Comparison of ENCODE assay signal across 8 cellular contexts in genomic region chr10:124063736-124064135, GRCh38. TPM values are rescaled to one million over a fixed set of nuclear protein-coding genes. Genes with fewer than 3 reads are reported as not detected.
DNase-seq lines count a peak whose midpoint lies in the region; ATAC-seq and TF ChIP-seq lines count a peak whose summit lies in the region.

No MANE protein-coding gene starts in this region.

- H3K36me3 Mint-ChIP-seq in CD14-positive monocyte = peaks cover 68 to 84% of the 10 kb centered on the region in 2 donors
- H3K36me3 Mint-ChIP-seq in natural killer cell treated with Interleukin-12 subunit alpha and Interleukin-12 subunit beta and Interleukin-15 and Interleukin-18, amount 100 ng/mL, for 72 hours = no peaks in the 10 kb centered on the region

- H3K4me3 ChIP-seq in HEK293 (ENCODE audit: low read depth, low read length) = no peak overlapping the region
- H3K4me3 ChIP-seq in mesodermal cell (ENCODE audit: extremely low read depth, insufficient read depth, low read length, poor library complexity, severe bottlenecking) = no peak overlapping the region

- peaks cover 70% of the 10 kb centered on the region for H3K4me1 Mint-ChIP-seq in CD14-positive monocyte
- H3K4me1 Mint-ChIP-seq in natural killer cell treated with Interleukin-12 subunit alpha and Interleukin-12 subunit beta and Interleukin-15 and Interleukin-18, amount 100 ng/mL, for 72 hours (ENCODE audit: low read depth in 2 of 2) = peaks cover 0 to 4% of the 10 kb centered on the region in 2 donors

- POLR2A ChIA-PET in HEK293 (lab: Yijun Ruan, JAX) = no interaction called here

- DNase-seq in CD14-positive monocyte (ENCODE audit: low spot score) (peak; percentile 83), amniotic stem cell (lab: John Stamatoyannopoulos, UW) (peak; percentile 69), SKM-1 (lab: John Stamatoyannopoulos, UW; ENCODE audit: unreplicated experiment) (no peak), SKM-1 treated with dmso at 0.1 percent for 144 hours (lab: John Stamatoyannopoulos, UW; ENCODE audit: unreplicated experiment) (no peak)
- no peak for DNase-seq in natural killer cell treated with Interleukin-12 subunit alpha and Interleukin-12 subunit beta and Interleukin-15 and Interleukin-18, amount 100 ng/mL, for 72 hours (ENCODE audit: low spot score)

- peaks cover 13% of the 10 kb centered on the region for H3K4me1 ChIP-seq in HEK293 (ENCODE audit: control insufficient read depth, insufficient read depth, low read length)
- H3K4me1 ChIP-seq in mesodermal cell (ENCODE audit: control insufficient read depth, insufficient read depth, low read length, poor library complexity, severe bottlenecking) = peaks cover 28% of the 10 kb centered on the region

- peak overlapping the region; percentile 15 to 65 for H3K4me3 Mint-ChIP-seq in CD14-positive monocyte
- no peak overlapping the region for H3K4me3 Mint-ChIP-seq in natural killer cell treated with Interleukin-12 subunit alpha and Interleukin-12 subunit beta and Interleukin-15 and Interleukin-18, amount 100 ng/mL, for 72 hours

- H3K27ac Mint-ChIP-seq in CD14-positive monocyte = peak overlapping the region; percentile 74 to 97 (median 92)
- H3K27ac Mint-ChIP-seq in natural killer cell treated with Interleukin-12 subunit alpha and Interleukin-12 subunit beta and Interleukin-15 and Interleukin-18, amount 100 ng/mL, for 72 hours = no peak overlapping the region

- no peaks in the 10 kb centered on the region for H3K9me3 ChIP-seq in HEK293 (ENCODE audit: control insufficient read depth, insufficient read depth, low read depth, low read length)
- H3K9me3 ChIP-seq in mesodermal cell (ENCODE audit: control insufficient read depth, low read length) = no peaks in the 10 kb centered on the region

- H3K36me3 ChIP-seq in HEK293 (ENCODE audit: control insufficient read depth in 2 of 2, insufficient read depth in 1 of 2, low read length in 2 of 2) = no peaks in the 10 kb centered on the region
- H3K36me3 ChIP-seq in mesodermal cell (ENCODE audit: control insufficient read depth, insufficient read depth, low read length) = no peaks in the 10 kb centered on the region

- H3K27me3 Mint-ChIP-seq in CD14-positive monocyte (ENCODE audit: low read depth in 3 of 3) = peaks cover 0 to 8% (median 2%) of the 10 kb centered on the region in 3 donors
- H3K27me3 Mint-ChIP-seq in natural killer cell treated with Interleukin-12 subunit alpha and Interleukin-12 subunit beta and Interleukin-15 and Interleukin-18, amount 100 ng/mL, for 72 hours = peaks cover 19 to 20% of the 10 kb centered on the region in 2 donors

- ATAC-seq in natural killer cell treated with Interleukin-12 subunit alpha and Interleukin-12 subunit beta and Interleukin-15 and Interleukin-18, amount 100 ng/mL, for 72 hours = no peak
- no peak for ATAC-seq in HG03135 (IDR thresholded peaks at IDR 0.05; ENCODE audit: unreplicated experiment)

- TF ChIP-seq CTCF in CD14-positive monocyte (IDR thresholded peaks at IDR 0.05) (no peak), HEK293 (tag by site-specific recombination; IDR thresholded peaks at IDR 0.05) (no peak)

- WGBS in mesodermal cell (ENCODE audit: insufficient coverage in 2 of 2), 2 experiments = 80 to 100% methylated on average over 1 to 2 of the region's 6 CpGs

- H3K9me3 Mint-ChIP-seq in CD14-positive monocyte = no peaks in the 10 kb centered on the region
- H3K9me3 Mint-ChIP-seq in natural killer cell treated with Interleukin-12 subunit alpha and Interleukin-12 subunit beta and Interleukin-15 and Interleukin-18, amount 100 ng/mL, for 72 hours = no peaks in the 10 kb centered on the region

- H3K27ac ChIP-seq in HEK293 (ENCODE audit: extremely low read depth, low read depth, low read length) (no peak overlapping the region), mesodermal cell (ENCODE audit: low read depth, low read length, severe bottlenecking) (peak overlapping the region; percentile 5)

- intact Hi-C loops in CD14-positive monocyte (cut with micrococcal nuclease) = no loop called here

- CTCF ChIA-PET in HEK293 (lab: Yijun Ruan, JAX) = interaction anchor here (0.7 to 0.9 kb wide), 2 partner anchors 10 to 69 kb away, joined by 4 read pairs; no protein-coding TSS in a partner anchor

TF ChIP-seq in HEK293, 187 proteins besides CTCF, POLR2A, EP300 and RAD21:
- TF ChIP-seq ZFP37 (tag by site-specific recombination; IDR thresholded peaks at IDR 0.05) (no peak), YY2 (tag by site-specific recombination; IDR thresholded peaks at IDR 0.05) (no peak), GLIS1 (tag by site-specific recombination; IDR thresholded peaks at IDR 0.05) (peak; percentile 74), ZNF610 (tag by site-specific recombination; IDR thresholded peaks at IDR 0.05; ENCODE audit: borderline replicate concordance) (no peak), ZNF843 (tag by site-specific recombination; IDR thresholded peaks at IDR 0.05) (no peak), ZNF677 (tag by site-specific recombination; IDR thresholded peaks at IDR 0.05) (no peak), ZNF174 (tag by site-specific recombination; IDR thresholded peaks at IDR 0.05) (no peak), ZNF223 (tag by site-specific recombination; IDR thresholded peaks at IDR 0.05) (no peak), MEIS1 (CRISPR knock-in tag; IDR thresholded peaks at IDR 0.05; ENCODE audit: borderline replicate concordance) (no peak)
- TF ChIP-seq, protein P1, sequence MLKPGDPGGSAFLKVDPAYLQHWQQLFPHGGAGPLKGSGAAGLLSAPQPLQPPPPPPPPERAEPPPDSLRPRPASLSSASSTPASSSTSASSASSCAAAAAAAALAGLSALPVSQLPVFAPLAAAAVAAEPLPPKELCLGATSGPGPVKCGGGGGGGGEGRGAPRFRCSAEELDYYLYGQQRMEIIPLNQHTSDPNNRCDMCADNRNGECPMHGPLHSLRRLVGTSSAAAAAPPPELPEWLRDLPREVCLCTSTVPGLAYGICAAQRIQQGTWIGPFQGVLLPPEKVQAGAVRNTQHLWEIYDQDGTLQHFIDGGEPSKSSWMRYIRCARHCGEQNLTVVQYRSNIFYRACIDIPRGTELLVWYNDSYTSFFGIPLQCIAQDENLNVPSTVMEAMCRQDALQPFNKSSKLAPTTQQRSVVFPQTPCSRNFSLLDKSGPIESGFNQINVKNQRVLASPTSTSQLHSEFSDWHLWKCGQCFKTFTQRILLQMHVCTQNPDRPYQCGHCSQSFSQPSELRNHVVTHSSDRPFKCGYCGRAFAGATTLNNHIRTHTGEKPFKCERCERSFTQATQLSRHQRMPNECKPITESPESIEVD (tag by site-specific recombination; IDR thresholded peaks at IDR 0.05) = peak; percentile 49; the same call in 1 of the 2 replicates

RNA-seq across cellular contexts. Expression of gene CHST15, which starts 29.7 kb away (rescaled TPM):
- polyA plus RNA-seq in CD14-positive monocyte = 10 to 100 TPM; 54.4 to 87.5 TPM
- 8.3 TPM for polyA plus RNA-seq in mesodermal cell (2013, experiment 1 of 2)
- polyA plus RNA-seq in mesodermal cell (2013, experiment 2 of 2) = 5.8 TPM
- total RNA-seq in natural killer cell treated with Interleukin-12 subunit alpha and Interleukin-12 subunit beta and Interleukin-15 and Interleukin-18, amount 100 ng/mL, for 72 hours = under 1 TPM in 1 of 2 donors, not detected in 1; 0.95 TPM

Comparison
In these comparisons a context has a peak if more than half of its experiments do, and no peak if none do; other contexts are left out.
1. DNase-seq: peak in CD14-positive monocyte (single experiment) and amniotic stem cell (single experiment); none in natural killer cell treated with Interleukin-12 subunit alpha and Interleukin-12 subunit beta and Interleukin-15 and Interleukin-18, amount 100 ng/mL, for 72 hours (single experiment), SKM-1 (single experiment) and SKM-1 treated with dmso at 0.1 percent for 144 hours (single experiment).
2. H3K27ac Mint-ChIP-seq: peak in CD14-positive monocyte (7 of 7); none in natural killer cell treated with Interleukin-12 subunit alpha and Interleukin-12 subunit beta and Interleukin-15 and Interleukin-18, amount 100 ng/mL, for 72 hours (0 of 2).